Comparison of ENCODE assay signal across 24 cellular contexts in genomic region chr11:36532908-36533601, GRCh38. TPM values are rescaled to one million over a fixed set of nuclear protein-coding genes. Genes with fewer than 3 reads are reported as not detected.
DNase-seq lines count a peak whose midpoint lies in the region; ATAC-seq, FAIRE-seq and TF ChIP-seq lines count a peak whose summit lies in the region.
"Had no signal": no experiment of that assay in that cellular context is flagged by ENCODE, and none has a peak within 500 bp of the region (broad histone marks: within the 10 kb centered on the region; RNA-seq: fewer than 3 reads in every experiment).

No MANE protein-coding gene starts in this region.

- no peak for TF ChIP-seq EP300 in H1 (IDR thresholded peaks at IDR 0.05; ENCODE audit: borderline replicate concordance in 1 of 2, low read depth in 2 of 2, low read length in 2 of 2)

- H3K27me3 ChIP-seq in H1 (replicated peaks in 1 of 4; ENCODE audit: control insufficient read depth in 3 of 4, extremely low read depth in 1 of 4, insufficient read depth in 3 of 4, low read length in 3 of 4) (no peaks in the 10 kb centered on the region), neuronal stem cell (ENCODE audit: control insufficient read depth in 3 of 3, insufficient read depth in 3 of 3, low read depth in 1 of 3, low read length in 3 of 3) (no peaks in the 10 kb centered on the region)
- H3K27me3 ChIP-seq: gastroesophageal sphincter had no signal

- POLR2A ChIA-PET in H1 (lab: Charles Lee; ENCODE audit: partially characterized antibody): interaction anchor here (0.7 kb wide), 1 partner anchor 11 kb away, joined by 3 read pairs; no protein-coding TSS in a partner anchor

- H4K8ac ChIP-seq in H1 (ENCODE audit: extremely low read depth, insufficient read depth, low read length) (no peak overlapping the region), neuronal stem cell (ENCODE audit: low read depth, low read length) (no peak overlapping the region)

- no peak for FAIRE-seq in H1 (lab: Jason Lieb, UNC)

- H3K4me3 ChIP-seq in SK-N-MC: peak overlapping the region; percentile 65
- no peak overlapping the region for H3K4me3 ChIP-seq in H1 (ENCODE audit: extremely low read depth in 1 of 4, insufficient read depth in 2 of 4, low read depth in 3 of 4, low read length in 4 of 4)
- no peak overlapping the region for H3K4me3 ChIP-seq in neuronal stem cell (ENCODE audit: low read length in 2 of 2)
- H3K4me3 ChIP-seq: gastroesophageal sphincter, mucosa of descending colon had no signal

- H2BK5ac ChIP-seq in H1 (ENCODE audit: low read depth, low read length) (no peak overlapping the region), neuronal stem cell (ENCODE audit: low read length) (no peak overlapping the region)

- TF ChIP-seq CTCF in H1 (IDR thresholded peaks at IDR 0.05; ENCODE audit: control extremely low read depth in 1 of 3, insufficient read depth in 1 of 3, low read depth in 1 of 3, low read length in 3 of 3) (no peak), omental fat pad (IDR thresholded peaks at IDR 0.05) (no peak)

- H2AFZ ChIP-seq in H1 (ENCODE audit: low read length) (0 out of 2 replicates have a peak overlapping the region, but pooled peaks have one; percentile 8), neuronal stem cell (ENCODE audit: low read length) (peak overlapping the region; percentile 58)

- no peak overlapping the region for H2BK20ac ChIP-seq in H1 (ENCODE audit: low read length)

- H2BK120ac ChIP-seq in H1 (replicated peaks; ENCODE audit: low read depth, low read length) (no peak overlapping the region), neuronal stem cell (ENCODE audit: low read depth, low read length) (no peak overlapping the region)

- H3K4me1 ChIP-seq in H1 (replicated peaks in 1 of 4; ENCODE audit: control insufficient read depth in 3 of 4, insufficient read depth in 4 of 4, low read length in 3 of 4): no peaks in the 10 kb centered on the region
- H3K4me1 ChIP-seq in neuronal stem cell (ENCODE audit: control insufficient read depth in 2 of 2, insufficient read depth in 1 of 2, low read depth in 1 of 2, low read length in 2 of 2): no peaks in the 10 kb centered on the region
- H3K4me1 ChIP-seq: gastroesophageal sphincter had no signal

- H3K4ac ChIP-seq in H1 (replicated peaks; ENCODE audit: insufficient read length, low read depth, low read length) (no peak overlapping the region), neuronal stem cell (ENCODE audit: low read length) (no peak overlapping the region)

- H3K18ac ChIP-seq in H1 (ENCODE audit: extremely low read depth, low read length) (no peak overlapping the region), neuronal stem cell (ENCODE audit: low read length) (no peak overlapping the region)

- no peak overlapping the region for H4K5ac ChIP-seq in H1 (ENCODE audit: insufficient read length, low read depth, low read length)

- DNase-seq in NCI-H82 (lab: John Stamatoyannopoulos, UW) (peak; percentile 2), NCI-H82 treated with DMSO at 0.1 percent for 48 hours (lab: John Stamatoyannopoulos, UW; ENCODE audit: unreplicated experiment) (no peak), SK-N-MC (ENCODE audit: low read depth, low spot score) (no peak), H1 (ENCODE audit: low read depth in 1 of 2, low spot score in 2 of 2) (no peak), neuronal stem cell (ENCODE audit: low spot score) (no peak), NCI-H2227 treated with DMSO at 0.1 percent for 48 hours (lab: John Stamatoyannopoulos, UW) (no peak), omental fat pad (ENCODE audit: low spot score) (no peak)
- no peak for DNase-seq in activated T-cell treated with anti-CD3 and anti-CD28 coated beads, Interleukin-2, amount 50 U/mL, for 48 hours
- DNase-seq: activated CD4-positive, CD25-positive, alpha-beta regulatory T cell treated with anti-CD3 and anti-CD28 coated beads, Interleukin-2, amount 50 U/mL, for 72 hours; activated CD8-positive, alpha-beta memory T cell treated with anti-CD3 and anti-CD28 coated beads for 24 hours; activated naive CD4-positive, alpha-beta T cell treated with anti-CD3 and anti-CD28 coated beads, Interleukin-2, amount 50 U/mL, for 16 hours; activated T-cell treated with anti-CD3 and anti-CD28 coated beads, Interleukin-2, amount 50 U/mL, for 4 hours; aorta; COR-L47; H9; Karpas-422; mucosa of descending colon; NCI-H1105 treated with DMSO at 0.1 percent for 48 hours; NCI-H2107; NCI-H524 treated with DMSO at 0.1 percent for 48 hours; PC-3; stimulated activated CD4-positive, alpha-beta T cell treated with anti-CD3 and anti-CD28 coated beads, Interleukin-4, amount 100 ng/mL, for 4 hours had no signal

- H3K4me2 ChIP-seq in H1 (ENCODE audit: insufficient read depth in 1 of 2, low read depth in 2 of 2, low read length in 2 of 2) (no peak overlapping the region), neuronal stem cell (ENCODE audit: insufficient read depth, low read length, poor library complexity, severe bottlenecking) (no peak overlapping the region)

- no peaks in the 10 kb centered on the region for H3K79me2 ChIP-seq in H1 (ENCODE audit: control insufficient read depth in 1 of 2, insufficient read depth in 2 of 2, low read length in 2 of 2)

- H3K9ac ChIP-seq in SK-N-MC (ENCODE audit: insufficient read length) (no peak overlapping the region), H1 (replicated peaks in 1 of 4; ENCODE audit: extremely low read depth in 1 of 4, low read depth in 3 of 4, low read length in 3 of 4) (no peak overlapping the region), neuronal stem cell (ENCODE audit: low read depth, low read length, poor library complexity) (no peak overlapping the region)

- no peaks in the 10 kb centered on the region for H4K20me1 ChIP-seq in H1 (replicated peaks in 1 of 2; ENCODE audit: control insufficient read depth in 1 of 2, insufficient read depth in 2 of 2, low read length in 2 of 2)

- CTCF ChIA-PET in H1 (lab: Charles Lee; ENCODE audit: partially characterized antibody): interaction anchor here (0.7 to 1.3 kb wide), 2 partner anchors 23 to 140 kb away, joined by 3 read pairs; partner anchors contain the start of gene TRAF6

- no peaks in the 10 kb centered on the region for H3K36me3 ChIP-seq in SK-N-MC (ENCODE audit: insufficient read depth, low read length)
- no peaks in the 10 kb centered on the region for H3K36me3 ChIP-seq in H1 (ENCODE audit: control insufficient read depth in 2 of 4, insufficient read depth in 4 of 4, low read length in 3 of 4)
- H3K36me3 ChIP-seq in neuronal stem cell (replicated peaks in 1 of 2; ENCODE audit: control insufficient read depth in 2 of 2, insufficient read depth in 2 of 2, low read length in 2 of 2): no peaks in the 10 kb centered on the region
- H3K36me3 ChIP-seq: gastroesophageal sphincter had no signal

- no peak overlapping the region for H3K14ac ChIP-seq in H1 (ENCODE audit: insufficient read length)
- no peak overlapping the region for H3K14ac ChIP-seq in neuronal stem cell (ENCODE audit: low read length)

- H3K23me2 ChIP-seq in H1 (ENCODE audit: low read depth, low read length): no peaks in the 10 kb centered on the region

- no peak for TF ChIP-seq POLR2A in H1 (IDR thresholded peaks at IDR 0.05; ENCODE audit: control extremely low read depth in 1 of 2, low read depth in 2 of 2, low read length in 2 of 2)

- WGBS in H1 (ENCODE audit: extremely low coverage in 1 of 2, insufficient coverage in 1 of 2, insufficient read length in 1 of 2, insufficient replicate concordance in 2 of 2, low coverage in 1 of 2, low lambda C conversion rate in 2 of 2, missing lambda C conversion rate in 1 of 2), 2 experiments: 79% methylated on average over 8 of the region's 8 CpGs; no CpG with 5 or more reads in 1 of the 2 experiments
- no CpG with 5 or more reads among the region's 8 CpGs for WGBS in neuronal stem cell (ENCODE audit: extremely low coverage in 2 of 2, insufficient read length in 2 of 2, insufficient replicate concordance in 1 of 2), 2 donors

- H3K27ac ChIP-seq in SK-N-MC: peak overlapping the region; percentile 20
- H3K27ac ChIP-seq in H1 (ENCODE audit: low read depth, low read length): no peak overlapping the region
- no peak overlapping the region for H3K27ac ChIP-seq in neuronal stem cell (replicated peaks; ENCODE audit: low read length)
- H3K27ac ChIP-seq: 22Rv1, gastroesophageal sphincter had no signal

- H2AK5ac ChIP-seq in H1 (ENCODE audit: low read depth, low read length): no peak overlapping the region
- H2AK5ac ChIP-seq in neuronal stem cell (ENCODE audit: low read depth, low read length): no peak overlapping the region

- H4K91ac ChIP-seq in H1 (replicated peaks; ENCODE audit: insufficient read length, low read length) (no peak overlapping the region), neuronal stem cell (ENCODE audit: low read depth, low read length, poor library complexity) (no peak overlapping the region)

- no peak for TF ChIP-seq RAD21 in H1 (IDR thresholded peaks at IDR 0.05 in 1 of 2, conservative IDR thresholded peaks at IDR 0.05 in 1 of 2; ENCODE audit: low read depth in 2 of 2, low read length in 2 of 2)

- ATAC-seq in omental fat pad (ENCODE audit: low FRiP score): no peak
- ATAC-seq: activated T-cell treated with anti-CD3 and anti-CD28 coated beads, Interleukin-2, amount 50 U/mL, for 4 hours; gastroesophageal sphincter; mucosa of descending colon; PC-3 had no signal

- no peak overlapping the region for H3K56ac ChIP-seq in H1 (replicated peaks; ENCODE audit: insufficient read length, low read depth, low read length)

- H3K79me1 ChIP-seq in H1 (ENCODE audit: low read depth, low read length) (no peaks in the 10 kb centered on the region), neuronal stem cell (ENCODE audit: low read depth, low read length) (no peaks in the 10 kb centered on the region)

- no peak overlapping the region for H3K23ac ChIP-seq in H1 (ENCODE audit: insufficient read length)
- H3K23ac ChIP-seq in neuronal stem cell (ENCODE audit: low read depth, low read length, poor library complexity): no peak overlapping the region

- H3K9me3 ChIP-seq in SK-N-MC (ENCODE audit: low read depth, low read length): no peaks in the 10 kb centered on the region
- H3K9me3 ChIP-seq in H1 (ENCODE audit: insufficient read depth in 2 of 2, low read depth in 1 of 2, low read length in 1 of 2): no peaks in the 10 kb centered on the region
- no peaks in the 10 kb centered on the region for H3K9me3 ChIP-seq in neuronal stem cell (replicated peaks in 1 of 2; ENCODE audit: control insufficient read depth in 2 of 2, insufficient read depth in 1 of 2, low read depth in 1 of 2, low read length in 2 of 2)
- H3K9me3 ChIP-seq: gastroesophageal sphincter, mucosa of descending colon had no signal

- H2BK15ac ChIP-seq in H1 (ENCODE audit: low read length) (no peak overlapping the region), neuronal stem cell (ENCODE audit: low read length) (no peak overlapping the region)

- H2BK12ac ChIP-seq in H1 (ENCODE audit: low read depth, low read length): no peak overlapping the region
- H2BK12ac ChIP-seq in neuronal stem cell (ENCODE audit: low read length): no peak overlapping the region

RNA-seq across cellular contexts. Expression of gene TRAF6, which starts 23.0 kb away (rescaled TPM):
- 8.8 and 9.4 TPM in 2 replicates for total RNA-seq in H1 (2021; fragmentation: NEBNext Ultra II Directional; extraction: Animal tissue kit (Norgen Biotek cat#: 25700))
- polyA plus RNA-seq in H1 (2011; rRNA removed): 2.6 and 4.6 TPM in 2 replicates
- 3.7 TPM for polyA plus RNA-seq in H1 (2011; cell fraction: cytosol; rRNA removed)
- 5.2 TPM for polyA plus RNA-seq in H1 (2011; cell fraction: nucleus; rRNA removed)
- 4.2 to 5.0 TPM (median 4.5 TPM) in 4 replicates for polyA plus RNA-seq in H1 (2012, experiment 1 of 2)
- polyA plus RNA-seq in H1 (2012, experiment 2 of 2): 0.45 TPM
- 4.4 TPM for polyA plus RNA-seq in H1 (2013, experiment 1 of 2)
- 4.3 TPM for polyA plus RNA-seq in H1 (2013, experiment 2 of 2)
- 10.4 and 13.4 TPM in 2 replicates for polyA minus RNA-seq in H1 (2011; rRNA and poly(A)+ RNA removed)
- polyA minus RNA-seq in H1 (2011; cell fraction: cytosol; rRNA and poly(A)+ RNA removed): 4.9 TPM
- 11.3 TPM for polyA minus RNA-seq in H1 (2011; cell fraction: nucleus; rRNA and poly(A)+ RNA removed)
- polyA plus RNA-seq in neuronal stem cell (2013, experiment 1 of 2): 9.6 TPM
- polyA plus RNA-seq in neuronal stem cell (2013, experiment 2 of 2): 10.0 TPM
- 10 to 100 TPM; 10.1 to 17.5 (median 13.9) TPM for total RNA-seq in omental fat pad

RNA-seq across cellular contexts. Expression of gene RAG1, which starts 34.8 kb away (rescaled TPM):
- 0.58 and 0.90 TPM in 2 replicates for total RNA-seq in H1 (2021; fragmentation: NEBNext Ultra II Directional; extraction: Animal tissue kit (Norgen Biotek cat#: 25700))
- polyA plus RNA-seq in H1 (2011; rRNA removed): 0.13 and 0.14 TPM in 2 replicates
- 0.28 TPM for polyA plus RNA-seq in H1 (2011; cell fraction: cytosol; rRNA removed)
- polyA plus RNA-seq in H1 (2011; cell fraction: nucleus; rRNA removed): 0.29 TPM
- 0.20 to 0.91 TPM (median 0.35 TPM) in 4 replicates for polyA plus RNA-seq in H1 (2012, experiment 1 of 2)
- not detected for polyA plus RNA-seq in H1 (2012, experiment 2 of 2)
- polyA plus RNA-seq in H1 (2013, experiment 1 of 2): 0.89 TPM
- polyA plus RNA-seq in H1 (2013, experiment 2 of 2): 0.66 TPM
- polyA minus RNA-seq in H1 (2011; rRNA and poly(A)+ RNA removed): 0.27 and 0.73 TPM in 2 replicates
- 0.29 TPM for polyA minus RNA-seq in H1 (2011; cell fraction: cytosol; rRNA and poly(A)+ RNA removed)
- polyA minus RNA-seq in H1 (2011; cell fraction: nucleus; rRNA and poly(A)+ RNA removed): 0.80 TPM
- polyA plus RNA-seq in neuronal stem cell (2013, experiment 1 of 2): 0.56 TPM
- 0.42 TPM for polyA plus RNA-seq in neuronal stem cell (2013, experiment 2 of 2)
- total RNA-seq in omental fat pad: 1 to 10 TPM in 1 of 4 donors, under 1 TPM in 3; 0.24 to 1.9 (median 0.41) TPM
